ENCODE assay signal across 8 cellular contexts in the genomic region with DNA sequence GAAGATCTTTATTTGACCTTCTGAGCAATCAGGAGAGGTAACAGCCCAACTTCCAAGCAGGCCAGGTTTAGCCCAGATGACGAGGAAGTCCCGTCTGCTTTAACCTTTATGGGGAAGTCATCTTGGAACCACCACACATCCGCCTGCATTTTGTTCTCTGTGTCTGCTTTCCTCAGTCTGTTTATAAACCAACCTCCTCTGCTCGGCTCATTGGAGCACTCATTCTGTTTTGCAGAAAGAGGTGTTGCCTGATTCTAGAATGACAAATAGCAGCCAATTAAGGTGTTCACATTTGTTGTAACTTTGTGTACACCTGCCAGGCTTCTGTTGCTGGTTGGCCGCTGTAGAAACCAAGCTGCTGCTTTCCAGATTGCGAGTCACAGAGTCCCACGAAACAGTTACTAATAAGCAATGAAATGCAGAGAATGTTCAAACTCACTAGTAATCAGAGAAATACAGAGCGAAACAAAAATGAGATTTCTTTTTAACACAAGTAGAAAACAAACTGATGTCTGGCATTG.
DNase-seq lines count a peak whose midpoint lies in the region; ATAC-seq, FAIRE-seq and TF ChIP-seq lines count a peak whose summit lies in the region.

No MANE protein-coding gene starts in this region.

- intact Hi-C loops in esophagus muscularis mucosa (cut with DNase I) = loop anchor here (5.0 kb wide), 1 partner anchor 64 kb away; the partner anchor contains the start of gene MBP

- peak overlapping the region; percentile 96 for H3K27ac Mint-ChIP-seq in T-helper 2 cell treated with Interferon-gamma antibody and Interleukin-4, amounts not matched to agents 5 μg/mL and 100 μg/mL, for 36 hours

- H3K36me3 ChIP-seq in esophagus muscularis mucosa = peaks cover 0 to 13% (median 2%) of the 10 kb centered on the region in 4 donors
- H3K36me3 ChIP-seq in rectal smooth muscle tissue (ENCODE audit: control insufficient read depth, insufficient read depth, low read length) = peaks cover 2% of the 10 kb centered on the region

- peak overlapping the region; percentile 76 for H3K4me3 Mint-ChIP-seq in T-helper 2 cell treated with Interferon-gamma antibody and Interleukin-4, amounts not matched to agents 5 μg/mL and 100 μg/mL, for 36 hours

- peaks cover 73% of the 10 kb centered on the region for H3K36me3 Mint-ChIP-seq in T-helper 2 cell treated with Interferon-gamma antibody and Interleukin-4, amounts not matched to agents 5 μg/mL and 100 μg/mL, for 36 hours (ENCODE audit: low read depth)

- WGBS in esophagus muscularis mucosa = 52% methylated on average over 8 of the region's 8 CpGs

- TF ChIP-seq EP300 in esophagus muscularis mucosa (IDR thresholded peaks at IDR 0.05) = no peak

- peak overlapping the region; percentile 63 to 80 (median 69) for H3K27ac ChIP-seq in esophagus muscularis mucosa (replicated peaks in 1 of 4)
- peak overlapping the region; percentile 75 for H3K27ac ChIP-seq in rectal smooth muscle tissue (ENCODE audit: low read depth, low read length)

- no peaks in the 10 kb centered on the region for H3K9me3 Mint-ChIP-seq in T-helper 2 cell treated with Interferon-gamma antibody and Interleukin-4, amounts not matched to agents 5 μg/mL and 100 μg/mL, for 36 hours

- H3K9me3 ChIP-seq in esophagus muscularis mucosa = no peaks in the 10 kb centered on the region

- H3K4me3 ChIP-seq in esophagus muscularis mucosa = no peak overlapping the region
- H3K4me3 ChIP-seq in rectal smooth muscle tissue (ENCODE audit: low read length) = no peak overlapping the region

- no peak for TF ChIP-seq CTCF in esophagus muscularis mucosa (IDR thresholded peaks at IDR 0.05)

- H3K27me3 ChIP-seq in esophagus muscularis mucosa (no peaks in the 10 kb centered on the region), rectal smooth muscle tissue (ENCODE audit: control insufficient read depth, insufficient read depth, low read length) (no peaks in the 10 kb centered on the region)

- DNase-seq in GM18507 (ENCODE audit: extremely low spot score, insufficient read length, low read depth) (no peak), esophagus muscularis mucosa (ENCODE audit: extremely low spot score) (no peak), C1 segment of cervical spinal cord (lab: John Stamatoyannopoulos, UW) (no peak)
- peak; percentile 33 for DNase-seq in T-helper 2 cell treated with Interferon-gamma antibody and Interleukin-4, amounts not matched to agents 5 μg/mL and 100 μg/mL, for 36 hours (ENCODE audit: low spot score)
- DNase-seq in NK-92 treated with Interleukin-12 subunit alpha and Interleukin-12 subunit beta, amount 100 ng/mL, for 24 hours (lab: John Stamatoyannopoulos, UW) = no peak

- H3K4me1 ChIP-seq in esophagus muscularis mucosa (peaks cover 48 to 70% (median 63%) of the 10 kb centered on the region in 4 donors), rectal smooth muscle tissue (ENCODE audit: control insufficient read depth, insufficient read depth, low read length) (peaks cover 21% of the 10 kb centered on the region)

- peak; percentile 92 for FAIRE-seq in GM18507 (lab: Jason Lieb, UNC)

- peak; percentile 37 for ATAC-seq in HG02973 (IDR thresholded peaks at IDR 0.05; ENCODE audit: unreplicated experiment)
- ATAC-seq in GM19455 (IDR thresholded peaks at IDR 0.05; ENCODE audit: unreplicated experiment) = no peak

- TF ChIP-seq POLR2A in esophagus muscularis mucosa (IDR thresholded peaks at IDR 0.05; ENCODE audit: low read depth) = no peak

- peaks cover 95% of the 10 kb centered on the region for H3K4me1 Mint-ChIP-seq in T-helper 2 cell treated with Interferon-gamma antibody and Interleukin-4, amounts not matched to agents 5 μg/mL and 100 μg/mL, for 36 hours (ENCODE audit: low read depth)

- H3K9ac ChIP-seq in rectal smooth muscle tissue (ENCODE audit: low read length) = no peak overlapping the region

- no peaks in the 10 kb centered on the region for H3K27me3 Mint-ChIP-seq in T-helper 2 cell treated with Interferon-gamma antibody and Interleukin-4, amounts not matched to agents 5 μg/mL and 100 μg/mL, for 36 hours (ENCODE audit: low read depth)
